In the genomic region with DNA sequence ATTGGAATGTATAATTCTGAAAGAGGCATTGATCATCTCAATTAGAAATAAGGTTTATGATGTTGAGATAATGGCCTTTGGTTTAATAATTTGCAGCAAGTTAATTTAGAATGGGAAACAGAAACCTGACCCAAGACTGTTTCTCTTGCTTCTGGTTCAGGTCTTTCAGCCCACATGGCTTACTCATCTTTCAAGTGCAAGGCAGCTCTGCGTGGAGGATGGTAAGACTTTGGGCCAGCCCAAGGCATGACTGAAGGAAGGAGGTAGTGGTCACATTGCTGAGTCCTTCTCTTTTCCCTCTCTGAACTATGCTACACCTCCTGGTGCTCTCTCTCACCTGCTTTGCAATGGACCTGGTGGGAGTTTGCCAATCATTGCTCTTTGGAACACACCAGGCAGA, we compare ENCODE assay signal across 18 cellular contexts.
"Had no signal": no experiment of that assay in that cellular context is flagged by ENCODE, and none has a peak within 500 bp of the region (broad histone marks: within the 10 kb centered on the region; RNA-seq: fewer than 3 reads in every experiment).

No MANE protein-coding gene starts in this region.

- H3K9me3 ChIP-seq: breast epithelium, gastroesophageal sphincter, left lung, upper lobe of right lung had no signal

- H3K27me3 ChIP-seq: breast epithelium, gastroesophageal sphincter, left lung, upper lobe of right lung had no signal

- DNase-seq: activated CD4-positive, alpha-beta T cell treated with anti-CD3 and anti-CD28 coated beads, Interleukin-2, amount 50 U/mL, for 1 hour; activated CD8-positive, alpha-beta memory T cell treated with anti-CD3 and anti-CD28 coated beads for 24 hours; activated naive CD4-positive, alpha-beta T cell; activated naive CD8-positive, alpha-beta T cell treated with anti-CD3 and anti-CD28 coated beads, Interleukin-2, amount 10 ng/mL, durations not matched to agents 7 days and 5 days; dermis blood vessel endothelial cell; effector memory CD8-positive, alpha-beta T cell; left lung; mammary epithelial cell; naive thymus-derived CD4-positive, alpha-beta T cell; stimulated activated CD4-positive, alpha-beta T cell treated with anti-CD3 and anti-CD28 coated beads, Interleukin-4, amount 100 ng/mL, for 4 hours; stimulated activated naive CD8-positive, alpha-beta T cell treated with anti-CD3 and anti-CD28 coated beads, Interleukin-15, amount 100 ng/mL, for 72 hours; T-cell; T1000; upper lobe of right lung had no signal

- H3K27ac ChIP-seq: breast epithelium, gastroesophageal sphincter, left lung, parathyroid adenoma, upper lobe of right lung had no signal

- H3K4me3 ChIP-seq: breast epithelium, gastroesophageal sphincter, left lung, upper lobe of right lung had no signal

- H3K36me3 ChIP-seq: breast epithelium, gastroesophageal sphincter, left lung, upper lobe of right lung had no signal

- H3K9ac ChIP-seq: parathyroid adenoma had no signal

- ATAC-seq: activated CD4-positive, CD25-positive, alpha-beta regulatory T cell treated with anti-CD3 and anti-CD28 coated beads, Interleukin-2, amount 50 U/mL, for 24 hours; effector memory CD8-positive, alpha-beta T cell; gastroesophageal sphincter; left lung; naive thymus-derived CD4-positive, alpha-beta T cell; stimulated activated naive CD8-positive, alpha-beta T cell treated with anti-CD3 and anti-CD28 coated beads, Interleukin-15, amount 100 ng/mL, for 72 hours; T-cell; upper lobe of right lung had no signal

- H3K4me1 ChIP-seq: breast epithelium, gastroesophageal sphincter, left lung, parathyroid adenoma, upper lobe of right lung had no signal

- H2AFZ ChIP-seq: parathyroid adenoma had no signal

- H3K79me2 ChIP-seq: parathyroid adenoma had no signal
